In the genomic region with DNA sequence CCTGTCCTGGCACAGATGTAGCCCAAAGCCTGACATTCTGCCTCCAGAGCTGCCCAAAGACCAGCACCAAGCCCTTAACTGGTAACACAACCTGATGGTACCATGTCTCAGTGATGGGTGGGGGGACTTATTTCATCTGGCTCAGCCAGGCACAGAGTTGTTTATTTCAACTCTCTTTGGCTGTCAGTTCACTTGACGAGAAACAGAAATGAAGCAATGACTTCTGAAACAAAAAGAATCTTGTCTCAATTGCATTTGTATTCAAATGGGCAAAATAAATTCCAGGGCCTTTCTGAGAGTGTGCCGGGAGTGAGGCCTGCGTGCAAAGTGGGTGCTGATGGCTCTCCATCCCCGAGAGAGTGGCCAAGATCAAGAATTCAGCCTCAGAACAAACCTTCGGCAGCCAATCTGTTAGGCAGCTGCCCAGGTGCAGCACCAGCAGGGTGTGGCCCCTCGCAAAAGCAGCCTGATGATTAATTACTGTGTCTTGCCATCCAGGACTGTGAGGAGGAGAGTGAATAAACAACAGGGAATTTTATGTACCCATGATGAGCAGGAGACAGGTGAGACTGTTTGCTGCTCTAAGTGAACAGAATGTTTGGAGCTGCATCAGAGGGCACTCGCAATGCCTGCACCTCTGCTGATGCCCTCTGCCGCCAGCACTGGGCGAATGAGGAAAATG, we compare ENCODE assay signal across 18 cellular contexts.
DNase-seq lines count a peak whose midpoint lies in the region; ATAC-seq, FAIRE-seq and TF ChIP-seq lines count a peak whose summit lies in the region.
"Had no signal": no experiment of that assay in that cellular context is flagged by ENCODE, and none has a peak within 500 bp of the region (broad histone marks: within the 10 kb centered on the region; RNA-seq: fewer than 3 reads in every experiment).

No MANE protein-coding gene starts in this region.

- CTCF ChIA-PET in RWPE1 (lab: Yijun Ruan, JAX): interaction anchor here (0.6 to 1.2 kb wide), 6 partner anchors 40 to 1088 kb away, joined by 3 to 5 read pairs (median 3); no protein-coding TSS in a partner anchor

- H3K79me2 ChIP-seq in keratinocyte (ENCODE audit: control insufficient read depth, insufficient read depth, low read length): no peaks in the 10 kb centered on the region

- H3K9me3 ChIP-seq in keratinocyte (ENCODE audit: control insufficient read depth, low read depth, low read length): no peaks in the 10 kb centered on the region
- H3K9me3 ChIP-seq in lower lobe of right lung: no peaks in the 10 kb centered on the region
- H3K9me3 ChIP-seq: esophagus muscularis mucosa, ovary, SK-N-SH, spleen, uterus had no signal

- no peaks in the 10 kb centered on the region for H4K20me1 ChIP-seq in keratinocyte (ENCODE audit: control insufficient read depth, extremely low read depth, insufficient read depth, low read length)

- H3K27ac ChIP-seq in RWPE1 (peak overlapping the region; percentile 98), keratinocyte (ENCODE audit: control insufficient read depth, insufficient read depth, low read length) (no peak overlapping the region), lower lobe of right lung (no peak overlapping the region)
- H3K27ac ChIP-seq: esophagus muscularis mucosa, ovary, spleen, uterus had no signal

- H3K36me3 ChIP-seq in keratinocyte (ENCODE audit: control insufficient read depth in 2 of 2, extremely low read depth in 1 of 2, insufficient read depth in 2 of 2, low read length in 2 of 2) (no peaks in the 10 kb centered on the region), lower lobe of right lung (no peaks in the 10 kb centered on the region)
- H3K36me3 ChIP-seq: esophagus muscularis mucosa, ovary, spleen, uterus had no signal

- intact Hi-C loops in lower lobe of right lung (cut with DNase I): no loop called here

- H3K4me3 ChIP-seq in keratinocyte (ENCODE audit: control insufficient read depth in 2 of 3, extremely low read depth in 1 of 3, insufficient read depth in 2 of 3, low read depth in 1 of 3, low read length in 3 of 3) (no peak overlapping the region), lower lobe of right lung (no peak overlapping the region)
- H3K4me3 ChIP-seq: esophagus muscularis mucosa, ovary, spleen, uterus had no signal

- no peak for FAIRE-seq in keratinocyte (lab: Jason Lieb, UNC)
- FAIRE-seq: GM12891 had no signal

- ATAC-seq in lower lobe of right lung (no peak), HG02885 (IDR thresholded peaks at IDR 0.05; ENCODE audit: poor library complexity, unreplicated experiment) (no peak)

- peak; percentile 15 for DNase-seq in Ammon's horn (ENCODE audit: low spot score)
- peak; percentile 40 for DNase-seq in NCI-H1105 treated with DMSO at 0.1 percent for 48 hours (lab: John Stamatoyannopoulos, UW)
- DNase-seq in RWPE1 (ENCODE audit: low spot score): peak; percentile 95
- peak; percentile 67 for DNase-seq in keratinocyte (ENCODE audit: low read depth, low spot score)
- DNase-seq in NCI-H1436 (lab: John Stamatoyannopoulos, UW): no peak
- no peak for DNase-seq in lower lobe of right lung
- no peak for DNase-seq in retina
- DNase-seq: aorta; cortex of kidney; NCI-H2081 treated with DMSO at 0.1 percent for 48 hours; ovary; SK-N-SH; spleen; stimulated activated naive CD4-positive, alpha-beta T cell; uterus had no signal

- H3K9ac ChIP-seq in keratinocyte (ENCODE audit: control insufficient read depth, extremely low read depth, insufficient read depth, low read length): no peak overlapping the region
- H3K9ac ChIP-seq: SK-N-SH had no signal

- H3K27me3 ChIP-seq in keratinocyte (ENCODE audit: control insufficient read depth, extremely low read depth, insufficient read depth, low read length): no peaks in the 10 kb centered on the region
- no peaks in the 10 kb centered on the region for H3K27me3 ChIP-seq in lower lobe of right lung (ENCODE audit: low read depth)
- H3K27me3 ChIP-seq: esophagus muscularis mucosa, ovary, spleen, uterus had no signal

- H3K4me2 ChIP-seq in keratinocyte (ENCODE audit: control insufficient read depth, extremely low read depth, insufficient read depth, low read depth, low read length): peak overlapping the region; percentile 17
- H3K4me2 ChIP-seq: SK-N-SH had no signal

- dilution Hi-C loops in keratinocyte (cut with MboI; ENCODE audit: extremely low pct_ligation_motif_present, low sequenced_read_pairs): no loop called here

- no peaks in the 10 kb centered on the region for H3K9me1 ChIP-seq in keratinocyte (ENCODE audit: control insufficient read depth, extremely low read depth, insufficient read depth, low read length)

- POLR2A ChIA-PET in RWPE1 (lab: Yijun Ruan, JAX; ENCODE audit: low non-redundant PET): no interaction called here

- H3K4me1 ChIP-seq in keratinocyte (ENCODE audit: control insufficient read depth, extremely low read depth, insufficient read depth, low read length) (peaks cover 50% of the 10 kb centered on the region), lower lobe of right lung (no peaks in the 10 kb centered on the region)
- H3K4me1 ChIP-seq: spleen, uterus had no signal

- H2AFZ ChIP-seq in keratinocyte (ENCODE audit: control insufficient read depth, low read length): no peak overlapping the region

- TF ChIP-seq CTCF in RWPE1 (conservative IDR thresholded peaks at IDR 0.05; ENCODE audit: low read depth): no peak
- no peak for TF ChIP-seq CTCF in keratinocyte (optimal IDR thresholded peaks at IDR 0.05 in 1 of 3, IDR thresholded peaks at IDR 0.05 in 1 of 3, conservative IDR thresholded peaks at IDR 0.05 in 1 of 3; ENCODE audit: extremely low read depth in 1 of 3, insufficient read depth in 2 of 3, low read length in 3 of 3)
- no peak for TF ChIP-seq CTCF in lower lobe of right lung (IDR thresholded peaks at IDR 0.05)

Comparison
In these comparisons a context has a peak if more than half of its experiments do, and no peak if none do; other contexts are left out.
1. DNase-seq: peak in Ammon's horn (single experiment), NCI-H1105 treated with DMSO at 0.1 percent for 48 hours (single experiment), RWPE1 (single experiment) and keratinocyte (single experiment); none in NCI-H1436 (single experiment), lower lobe of right lung (single experiment) and retina (single experiment).